10 cellular contexts compared by ENCODE assay signal in the genomic region with DNA sequence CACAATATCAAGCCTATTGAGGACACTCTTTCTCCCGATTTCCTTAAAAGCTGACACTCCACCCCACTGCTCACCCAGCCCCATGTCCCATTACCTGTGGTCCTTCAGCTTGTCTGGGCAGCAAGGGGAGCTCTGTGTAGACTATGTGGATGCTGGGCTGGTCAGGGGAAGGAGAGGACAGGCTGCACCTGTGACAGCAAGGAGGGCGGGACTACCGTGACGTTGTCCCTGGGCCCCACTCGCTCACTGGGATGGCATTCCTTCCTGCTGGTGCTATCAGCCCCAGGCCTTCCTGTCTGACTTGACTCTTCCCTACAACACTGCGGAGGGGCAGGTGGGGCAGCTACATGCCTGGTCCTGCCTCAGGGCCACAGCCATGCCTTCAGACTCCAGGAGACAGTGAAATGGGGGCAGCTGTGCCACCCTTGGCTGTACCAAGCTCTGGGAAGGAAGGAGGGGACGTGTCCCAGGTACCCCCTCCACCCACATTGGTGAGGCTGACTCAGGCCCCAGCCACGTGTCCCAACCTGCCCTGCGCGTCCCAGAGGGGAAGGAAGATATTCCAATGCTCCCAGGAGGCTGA. TPM values are rescaled to one million over a fixed set of nuclear protein-coding genes. Genes with fewer than 3 reads are reported as not detected.
DNase-seq lines count a peak whose midpoint lies in the region; ATAC-seq and TF ChIP-seq lines count a peak whose summit lies in the region.
"Had no signal": no experiment of that assay in that cellular context is flagged by ENCODE, and none has a peak within 500 bp of the region (broad histone marks: within the 10 kb centered on the region; RNA-seq: fewer than 3 reads in every experiment).

A gene with protein sequence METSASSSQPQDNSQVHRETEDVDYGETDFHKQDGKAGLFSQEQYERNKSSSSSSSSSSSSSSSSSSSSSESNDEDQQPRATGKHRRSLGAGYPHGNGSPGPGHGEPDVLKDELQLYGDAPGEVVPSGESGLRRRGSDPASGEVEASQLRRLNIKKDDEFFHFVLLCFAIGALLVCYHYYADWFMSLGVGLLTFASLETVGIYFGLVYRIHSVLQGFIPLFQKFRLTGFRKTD (minus strand): TSS at position 163 of the 583 bp plus-strand sequence. CDS start 9,427 bp downstream, outside the sequence.

- TF ChIP-seq CTCF in Caco-2 (IDR thresholded peaks at IDR 0.05; ENCODE audit: insufficient read depth in 1 of 2, low read depth in 1 of 2, low read length in 1 of 2, severe bottlenecking in 1 of 2, unreplicated experiment in 1 of 2) (no peak), psoas muscle (IDR thresholded peaks at IDR 0.05) (no peak)

- peak within 1 kb of the TSS; percentile 37 for H3K4me3 Mint-ChIP-seq in Caco-2 (ENCODE audit: unreplicated experiment)

- POLR2A ChIA-PET in Caco-2 (lab: Charles Lee): no interaction called here

- intact Hi-C loops in Caco-2 (cut with micrococcal nuclease; ENCODE audit: unreplicated experiment) (no loop called here), psoas muscle (cut with DNase I) (no loop called here)

- H3K9me3 Mint-ChIP-seq in Caco-2 (ENCODE audit: unreplicated experiment): no peaks in the 10 kb centered on the region

- no peak within 1 kb of the TSS for H3K4me3 ChIP-seq in Caco-2 (ENCODE audit: low read depth, low read length)
- no peak within 1 kb of the TSS for H3K4me3 ChIP-seq in psoas muscle

- H3K36me3 Mint-ChIP-seq in Caco-2 (ENCODE audit: insufficient read depth, unreplicated experiment): no peaks in the 10 kb centered on the region

- peak within 1 kb of the TSS; percentile 94 for H3K27ac Mint-ChIP-seq in Caco-2 (ENCODE audit: unreplicated experiment)

- ATAC-seq in esophagus mucosa (peak; percentile 87), psoas muscle (no peak), GM19395 (IDR thresholded peaks at IDR 0.05; ENCODE audit: unreplicated experiment) (no peak)

- no peaks in the 10 kb centered on the region for H3K27me3 Mint-ChIP-seq in Caco-2 (ENCODE audit: insufficient read depth, unreplicated experiment)

- H3K27me3 ChIP-seq in Caco-2 (replicated peaks; ENCODE audit: control insufficient read depth, insufficient read depth, low read length) (no peaks in the 10 kb centered on the region), psoas muscle (ENCODE audit: insufficient read depth in 3 of 3, low read length in 2 of 3) (no peaks in the 10 kb centered on the region)

- 81 to 88% (median 81%) methylated on average over 10 of the region's 10 CpGs for WGBS in psoas muscle, 3 donors

- CTCF ChIA-PET in Caco-2 (lab: Charles Lee): no interaction called here

- BruUV-seq in Caco-2 (replicated peaks; lab: Mats Ljungman, UMichigan): no TSS peak

- H3K36me3 ChIP-seq in Caco-2 (ENCODE audit: control insufficient read depth, insufficient read depth, low read length): no peaks in the 10 kb centered on the region
- no peaks in the 10 kb centered on the region for H3K36me3 ChIP-seq in psoas muscle (ENCODE audit: insufficient read depth in 1 of 2, low read depth in 1 of 2)

- DNase-seq in Caco-2 (peak; percentile 81 to 89), NCI-H2171 treated with DMSO at 0.1 percent for 48 hours (lab: John Stamatoyannopoulos, UW) (peak; percentile 62), psoas muscle (no peak), cerebellar cortex (ENCODE audit: low spot score) (no peak), CD1c-positive myeloid dendritic cell (ENCODE audit: extremely low spot score) (no peak), SHP77 treated with DMSO at 0.1 percent for 48 hours (lab: John Stamatoyannopoulos, UW) (no peak)
- DNase-seq: cerebellar nuclear complex, NCI-H524 treated with DMSO at 0.1 percent for 48 hours had no signal

- H3K4me1 ChIP-seq in Caco-2: peaks cover 32% of the 10 kb centered on the region
- peaks cover 30% of the 10 kb centered on the region for H3K4me1 ChIP-seq in psoas muscle

- H3K27ac ChIP-seq in psoas muscle: peak within 1 kb of the TSS; percentile 63

- peaks cover 21% of the 10 kb centered on the region for H3K4me1 Mint-ChIP-seq in Caco-2 (ENCODE audit: low read depth, unreplicated experiment)

- no peaks in the 10 kb centered on the region for H3K9me3 ChIP-seq in Caco-2
- H3K9me3 ChIP-seq in psoas muscle: no peaks in the 10 kb centered on the region

RNA-seq across cellular contexts. Expression of the gene that starts here (rescaled TPM):
- total RNA-seq in Caco-2 (2022) (0.86 and 1.0 TPM in 2 replicates), esophagus mucosa (237 TPM), psoas muscle (1 to 10 TPM in 3 of 4 donors, under 1 TPM in 1; 0.59 to 4.4 (median 2.3) TPM)
- under 1 TPM; 0.30 to 0.52 (median 0.40) TPM for polyA plus RNA-seq in psoas muscle

Comparison
In these comparisons a context has a peak if more than half of its experiments do, and no peak if none do; other contexts are left out.
1. RNA of the gene that starts here (total RNA-seq): 237 TPM in esophagus mucosa (single experiment); 0.59 to 4.4 TPM in psoas muscle and 0.86 to 1.0 TPM in Caco-2; every median in the first group is over 10 times any median in the second.
2. DNase-seq: peak in Caco-2 (2 of 2) and NCI-H2171 treated with DMSO at 0.1 percent for 48 hours (single experiment); none in psoas muscle (0 of 2), cerebellar cortex (single experiment), CD1c-positive myeloid dendritic cell (single experiment) and SHP77 treated with DMSO at 0.1 percent for 48 hours (single experiment).